ENCODE assay signal across 11 cellular contexts in the genomic region with DNA sequence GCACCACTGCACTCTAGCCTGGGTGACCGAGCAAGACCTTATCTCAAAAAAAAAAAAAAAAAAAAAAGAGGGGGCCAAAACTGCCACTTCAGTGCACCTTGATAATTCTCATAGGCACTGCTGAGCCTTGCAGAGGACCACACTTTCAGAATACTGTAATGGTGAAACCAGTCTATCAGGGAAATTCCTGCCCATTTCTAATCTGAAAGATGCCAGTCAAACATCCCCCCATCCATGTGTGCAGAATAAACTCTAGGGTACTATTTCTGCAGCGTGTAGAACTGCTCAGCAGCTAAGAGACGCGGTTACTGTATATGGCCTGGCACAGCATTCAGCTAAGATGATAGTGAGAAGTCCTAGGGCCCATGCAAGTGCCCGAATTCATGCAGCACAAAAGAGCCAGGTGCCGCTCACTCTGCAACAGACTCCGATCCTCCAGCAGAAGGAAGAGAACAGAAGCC.
DNase-seq lines count a peak whose midpoint lies in the region; ATAC-seq and TF ChIP-seq lines count a peak whose summit lies in the region.
"Had no signal": no experiment of that assay in that cellular context is flagged by ENCODE, and none has a peak within 500 bp of the region (broad histone marks: within the 10 kb centered on the region; RNA-seq: fewer than 3 reads in every experiment).

No MANE protein-coding gene starts in this region.

- H3K27me3 ChIP-seq in Karpas-422 (ENCODE audit: low read length) (no peaks in the 10 kb centered on the region), BE2C (no peaks in the 10 kb centered on the region)

- H3K4me3 Mint-ChIP-seq in activated CD4-positive, alpha-beta T cell treated with anti-CD3 and anti-CD28 coated beads for 36 hours: peak overlapping the region; percentile 46
- H3K4me3 Mint-ChIP-seq in natural killer cell (peak overlapping the region; percentile 7), osteocyte (ENCODE audit: unreplicated experiment) (no peak overlapping the region)

- peak overlapping the region; percentile 80 for H3K27ac Mint-ChIP-seq in activated CD4-positive, alpha-beta T cell treated with anti-CD3 and anti-CD28 coated beads for 36 hours
- H3K27ac Mint-ChIP-seq in natural killer cell (peak overlapping the region; percentile 25 to 30), osteocyte (ENCODE audit: unreplicated experiment) (no peak overlapping the region)

- CTCF ChIA-PET in activated CD4-positive, alpha-beta T cell treated with anti-CD3 and anti-CD28 coated beads for 36 hours (lab: Charles Lee): interaction anchor here (0.6 to 2.0 kb wide), 6 partner anchors 7 to 160 kb away, joined by 3 to 7 read pairs (median 4); no protein-coding TSS in a partner anchor

- H3K4me1 ChIP-seq in Karpas-422 (ENCODE audit: low read length) (peaks cover 49% of the 10 kb centered on the region), BE2C (no peaks in the 10 kb centered on the region)

- no peaks in the 10 kb centered on the region for H3K27me3 Mint-ChIP-seq in activated CD4-positive, alpha-beta T cell treated with anti-CD3 and anti-CD28 coated beads for 36 hours
- no peaks in the 10 kb centered on the region for H3K27me3 Mint-ChIP-seq in natural killer cell (ENCODE audit: low read depth in 2 of 2)
- H3K27me3 Mint-ChIP-seq in osteocyte (ENCODE audit: unreplicated experiment): no peaks in the 10 kb centered on the region

- peak; percentile 30 for ATAC-seq in activated CD4-positive, alpha-beta T cell treated with anti-CD3 and anti-CD28 coated beads for 36 hours
- ATAC-seq in GM21717 (IDR thresholded peaks at IDR 0.05; ENCODE audit: unreplicated experiment) (peak; percentile 39), natural killer cell (peak; percentile 4 to 28 (median 16))

- no peaks in the 10 kb centered on the region for H3K9me2 ChIP-seq in Karpas-422 (replicated peaks; ENCODE audit: insufficient read depth, low read length)

- H3K79me2 ChIP-seq in Karpas-422 (ENCODE audit: low read length): peaks cover 92% of the 10 kb centered on the region

- H3K4me3 ChIP-seq in Karpas-422 (ENCODE audit: low read length): no peak overlapping the region
- H3K4me3 ChIP-seq in BE2C (ENCODE audit: low read depth, low read length): no peak overlapping the region

- no peaks in the 10 kb centered on the region for H4K20me1 ChIP-seq in Karpas-422 (ENCODE audit: insufficient read depth, low read depth, low read length)

- TF ChIP-seq CTCF in natural killer cell (IDR thresholded peaks at IDR 0.05) (no peak), osteocyte (IDR thresholded peaks at IDR 0.05) (no peak), BE2C (IDR thresholded peaks at IDR 0.05; ENCODE audit: low read depth, low read length) (no peak)

- intact Hi-C loops in activated CD4-positive, alpha-beta T cell treated with anti-CD3 and anti-CD28 coated beads for 36 hours (cut with DNase I, micrococcal nuclease): no loop called here
- intact Hi-C loops in natural killer cell (cut with micrococcal nuclease): no loop called here

- peak overlapping the region; percentile 27 for H3K9ac ChIP-seq in Karpas-422 (ENCODE audit: low read length)

- H2AFZ ChIP-seq in Karpas-422 (ENCODE audit: low read length): no peak overlapping the region

- peak overlapping the region; percentile 34 for H3K4me2 ChIP-seq in Karpas-422 (ENCODE audit: low read depth, low read length, poor library complexity, severe bottlenecking)

- H3K36me3 Mint-ChIP-seq in activated CD4-positive, alpha-beta T cell treated with anti-CD3 and anti-CD28 coated beads for 36 hours (ENCODE audit: low read depth): peaks cover 33% of the 10 kb centered on the region
- no peaks in the 10 kb centered on the region for H3K36me3 Mint-ChIP-seq in natural killer cell
- peaks cover 19% of the 10 kb centered on the region for H3K36me3 Mint-ChIP-seq in osteocyte (ENCODE audit: unreplicated experiment)

- peak overlapping the region; percentile 64 for H3K27ac ChIP-seq in Karpas-422 (ENCODE audit: low read length)

- POLR2A ChIA-PET in activated CD4-positive, alpha-beta T cell treated with anti-CD3 and anti-CD28 coated beads for 36 hours (lab: Charles Lee): interaction anchor here (0.6 kb wide), 1 partner anchor 74 kb away, joined by 9 read pairs; no protein-coding TSS in a partner anchor

- H3K36me3 ChIP-seq in Karpas-422 (ENCODE audit: insufficient read depth, low read length) (peaks cover 21% of the 10 kb centered on the region; the same call in 1 of the 2 replicates), BE2C (no peaks in the 10 kb centered on the region)

- H3K9me3 Mint-ChIP-seq in activated CD4-positive, alpha-beta T cell treated with anti-CD3 and anti-CD28 coated beads for 36 hours (ENCODE audit: low read depth): peaks cover 13% of the 10 kb centered on the region
- H3K9me3 Mint-ChIP-seq in natural killer cell (no peaks in the 10 kb centered on the region), osteocyte (ENCODE audit: unreplicated experiment) (no peaks in the 10 kb centered on the region)

- H3K9me3 ChIP-seq in Karpas-422 (ENCODE audit: low read length): no peaks in the 10 kb centered on the region
- H3K9me3 ChIP-seq in BE2C: no peaks in the 10 kb centered on the region

- no peak for DNase-seq in activated CD4-positive, alpha-beta T cell treated with anti-CD3 and anti-CD28 coated beads for 36 hours
- DNase-seq in activated CD4-positive, alpha-beta T cell treated with anti-CD3 and anti-CD28 coated beads for 1 hour: no peak
- DNase-seq in Karpas-422: no peak
- no peak for DNase-seq in natural killer cell
- no peak for DNase-seq in LoVo (ENCODE audit: low spot score)
- no peak for DNase-seq in osteocyte (ENCODE audit: extremely low spot score, unreplicated experiment)
- no peak for DNase-seq in BE2C
- DNase-seq: activated gamma-delta T cell, EL, NCI-H1436 treated with DMSO at 0.1 percent for 48 hours had no signal

- H3K4me1 Mint-ChIP-seq in activated CD4-positive, alpha-beta T cell treated with anti-CD3 and anti-CD28 coated beads for 36 hours: peaks cover 79% of the 10 kb centered on the region
- H3K4me1 Mint-ChIP-seq in natural killer cell: peaks cover 73 to 78% of the 10 kb centered on the region in 2 donors
- peaks cover 24% of the 10 kb centered on the region for H3K4me1 Mint-ChIP-seq in osteocyte (ENCODE audit: unreplicated experiment)
